ENCODE assay signal across 8 cellular contexts in the genomic region with DNA sequence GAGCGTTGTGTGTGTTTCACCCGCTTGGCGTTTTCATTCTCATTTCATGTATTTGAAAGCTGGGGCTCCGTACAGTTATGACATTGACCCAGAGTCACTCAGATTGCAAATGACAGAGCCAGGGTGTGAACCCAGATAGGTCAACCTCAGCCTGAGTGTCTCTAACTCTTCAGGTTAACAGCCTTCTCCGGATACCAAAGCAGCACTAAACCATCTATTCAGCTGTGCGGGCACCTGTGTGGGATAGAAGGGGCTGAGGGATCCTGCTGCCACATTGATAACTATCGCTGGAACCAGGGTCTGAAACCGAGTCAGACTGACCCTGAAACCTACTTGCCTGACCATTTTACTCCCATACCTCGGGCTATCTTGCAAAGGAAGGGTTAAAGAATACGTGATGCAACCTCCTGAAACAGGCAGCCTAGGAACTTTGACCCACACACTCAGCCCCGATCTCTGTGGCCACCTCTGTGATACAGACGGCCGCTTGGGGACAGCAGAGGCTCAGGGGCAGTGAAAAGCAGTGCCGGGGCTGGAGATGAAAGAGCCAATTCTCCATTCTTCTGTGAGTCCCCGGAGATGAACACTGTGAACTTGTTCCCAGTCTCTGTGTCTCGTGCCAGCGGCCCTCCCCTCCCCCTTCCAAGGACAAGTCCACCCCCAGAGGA.
DNase-seq lines count a peak whose midpoint lies in the region; ATAC-seq, FAIRE-seq and TF ChIP-seq lines count a peak whose summit lies in the region.

No MANE protein-coding gene starts in this region.

- DNase-seq in activated naive CD8-positive, alpha-beta T cell treated with anti-CD3 and anti-CD28 coated beads for 36 hours, result peak; percentile 10
- DNase-seq in activated naive CD8-positive, alpha-beta T cell treated with anti-CD3 and anti-CD28 coated beads, Interleukin-2, amount 50 U/mL, for 24 hours, result no peak
- DNase-seq in SKM-1 (lab: John Stamatoyannopoulos, UW; ENCODE audit: unreplicated experiment), result peak; percentile 67
- peak; percentile 56 to 66 for DNase-seq in frontal cortex (ENCODE audit: low spot score in 2 of 2)
- DNase-seq in osteoblast (ENCODE audit: insufficient read length, low spot score, missing footprints), result peak; percentile 79
- DNase-seq in NCI-H2081 (lab: John Stamatoyannopoulos, UW), result no peak

- no peaks in the 10 kb centered on the region for H3K9me3 Mint-ChIP-seq in activated naive CD8-positive, alpha-beta T cell treated with anti-CD3 and anti-CD28 coated beads for 36 hours
- H3K9me3 Mint-ChIP-seq in activated naive CD8-positive, alpha-beta T cell treated with anti-CD3 and anti-CD28 coated beads, Interleukin-2, amount 50 U/mL, for 24 hours, result no peaks in the 10 kb centered on the region

- H3K36me3 ChIP-seq in osteoblast (ENCODE audit: insufficient read depth, low read length), result no peaks in the 10 kb centered on the region

- no peak overlapping the region for H3K27ac Mint-ChIP-seq in activated naive CD8-positive, alpha-beta T cell treated with anti-CD3 and anti-CD28 coated beads for 36 hours
- no peak overlapping the region for H3K27ac Mint-ChIP-seq in activated naive CD8-positive, alpha-beta T cell treated with anti-CD3 and anti-CD28 coated beads, Interleukin-2, amount 50 U/mL, for 24 hours

- no peak overlapping the region for H3K27ac ChIP-seq in osteoblast (ENCODE audit: low read depth, low read length)

- no peaks in the 10 kb centered on the region for H3K79me2 ChIP-seq in osteoblast (ENCODE audit: insufficient read depth, low read length)

- TF ChIP-seq CTCF in osteoblast (IDR thresholded peaks at IDR 0.05; ENCODE audit: extremely low read depth, low read depth, low read length), result peak; percentile 69

- H3K4me2 ChIP-seq in osteoblast (ENCODE audit: insufficient read depth, low read length), result no peak overlapping the region

- no peaks in the 10 kb centered on the region for H3K4me1 Mint-ChIP-seq in activated naive CD8-positive, alpha-beta T cell treated with anti-CD3 and anti-CD28 coated beads for 36 hours
- H3K4me1 Mint-ChIP-seq in activated naive CD8-positive, alpha-beta T cell treated with anti-CD3 and anti-CD28 coated beads, Interleukin-2, amount 50 U/mL, for 24 hours, result no peaks in the 10 kb centered on the region

- H4K20me1 ChIP-seq in osteoblast (ENCODE audit: insufficient read depth, low read length), result no peaks in the 10 kb centered on the region

- H3K4me3 Mint-ChIP-seq in activated naive CD8-positive, alpha-beta T cell treated with anti-CD3 and anti-CD28 coated beads for 36 hours, result no peak overlapping the region
- H3K4me3 Mint-ChIP-seq in activated naive CD8-positive, alpha-beta T cell treated with anti-CD3 and anti-CD28 coated beads, Interleukin-2, amount 50 U/mL, for 24 hours, result no peak overlapping the region

- H3K36me3 Mint-ChIP-seq in activated naive CD8-positive, alpha-beta T cell treated with anti-CD3 and anti-CD28 coated beads for 36 hours, result no peaks in the 10 kb centered on the region
- H3K36me3 Mint-ChIP-seq in activated naive CD8-positive, alpha-beta T cell treated with anti-CD3 and anti-CD28 coated beads, Interleukin-2, amount 50 U/mL, for 24 hours (ENCODE audit: low read depth), result no peaks in the 10 kb centered on the region

- ATAC-seq in activated naive CD8-positive, alpha-beta T cell treated with anti-CD3 and anti-CD28 coated beads, Interleukin-2, amount 50 U/mL, for 24 hours, result no peak
- ATAC-seq in HG03432 (IDR thresholded peaks at IDR 0.05; ENCODE audit: unreplicated experiment) (no peak), HG03280 (IDR thresholded peaks at IDR 0.05; ENCODE audit: unreplicated experiment) (no peak)

- no peak overlapping the region for H3K4me3 ChIP-seq in osteoblast (ENCODE audit: insufficient read depth, low read length)

- H3K27me3 Mint-ChIP-seq in activated naive CD8-positive, alpha-beta T cell treated with anti-CD3 and anti-CD28 coated beads for 36 hours, result peaks cover 15% of the 10 kb centered on the region
- H3K27me3 Mint-ChIP-seq in activated naive CD8-positive, alpha-beta T cell treated with anti-CD3 and anti-CD28 coated beads, Interleukin-2, amount 50 U/mL, for 24 hours, result peaks cover 11% of the 10 kb centered on the region

- H3K9me3 ChIP-seq in osteoblast (ENCODE audit: low read depth, low read length), result no peaks in the 10 kb centered on the region

- no peaks in the 10 kb centered on the region for H3K4me1 ChIP-seq in osteoblast (ENCODE audit: insufficient read depth, low read length)

- H2AFZ ChIP-seq in osteoblast (ENCODE audit: low read length), result no peak overlapping the region

- H3K27me3 ChIP-seq in osteoblast (ENCODE audit: insufficient read depth, low read length), result no peaks in the 10 kb centered on the region

- no peak for FAIRE-seq in frontal cortex (lab: Jason Lieb, UNC)

Comparison
In these comparisons a context has a peak if more than half of its experiments do, and no peak if none do; other contexts are left out.
1. DNase-seq: peak in activated naive CD8-positive, alpha-beta T cell treated with anti-CD3 and anti-CD28 coated beads for 36 hours (single experiment), SKM-1 (single experiment), frontal cortex (2 of 2) and osteoblast (single experiment); none in activated naive CD8-positive, alpha-beta T cell treated with anti-CD3 and anti-CD28 coated beads, Interleukin-2, amount 50 U/mL, for 24 hours (single experiment) and NCI-H2081 (0 of 2).